ENCODE assay signal across 10 cellular contexts in genomic region chrX:10017866-10018265, GRCh38. TPM values are rescaled to one million over a fixed set of nuclear protein-coding genes. Genes with fewer than 3 reads are reported as not detected.
DNase-seq lines count a peak whose midpoint lies in the region; ATAC-seq and TF ChIP-seq lines count a peak whose summit lies in the region.
"Had no signal": no experiment of that assay in that cellular context is flagged by ENCODE, and none has a peak within 500 bp of the region (broad histone marks: within the 10 kb centered on the region; RNA-seq: fewer than 3 reads in every experiment).

No MANE protein-coding gene starts in this region.

- H3K36me3 Mint-ChIP-seq in Calu3 (ENCODE audit: insufficient read depth, unreplicated experiment) (peaks cover 29% of the 10 kb centered on the region), naive B cell (no peaks in the 10 kb centered on the region)

- no peaks in the 10 kb centered on the region for H3K27me3 Mint-ChIP-seq in Calu3 (ENCODE audit: unreplicated experiment)
- no peaks in the 10 kb centered on the region for H3K27me3 Mint-ChIP-seq in naive B cell

- no peak for ATAC-seq in naive B cell (ENCODE audit: low read depth in 2 of 2)

- H3K4me3 ChIP-seq in cardiac fibroblast (replicated peaks in 1 of 2; ENCODE audit: low read depth in 2 of 2, low read length in 2 of 2): no peak overlapping the region

- H3K27ac Mint-ChIP-seq in Calu3 (ENCODE audit: unreplicated experiment): peak overlapping the region; percentile 37
- peak overlapping the region in 2 of 6 donors; percentile 7 to 14 for H3K27ac Mint-ChIP-seq in naive B cell

- no peaks in the 10 kb centered on the region for H3K9me3 Mint-ChIP-seq in Calu3 (ENCODE audit: low read depth, unreplicated experiment)
- H3K9me3 Mint-ChIP-seq in naive B cell: no peaks in the 10 kb centered on the region

- no TSS peak for BruUV-seq in Calu3 (replicated peaks; lab: Mats Ljungman, UMichigan)

- CTCF ChIA-PET in Calu3 (lab: Charles Lee): no interaction called here

- H3K4me3 Mint-ChIP-seq in Calu3 (ENCODE audit: low read depth, unreplicated experiment) (peak overlapping the region; percentile 75), naive B cell (peak overlapping the region; percentile 22 to 90 (median 50))

- TF ChIP-seq CTCF in Calu3 (IDR thresholded peaks at IDR 0.05; ENCODE audit: unreplicated experiment) (no peak), cardiac fibroblast (IDR thresholded peaks at IDR 0.05; ENCODE audit: low read depth, low read length) (no peak)

- H3K4me1 Mint-ChIP-seq in Calu3 (ENCODE audit: low read depth, unreplicated experiment) (peaks cover 31% of the 10 kb centered on the region), naive B cell (peaks cover 17 to 48% (median 21%) of the 10 kb centered on the region in 3 donors)

- intact Hi-C loops in Calu3 (cut with micrococcal nuclease; ENCODE audit: unreplicated experiment): loop anchor here (5.0 kb wide), 1 partner anchor 44 kb away; no protein-coding TSS in a partner anchor

- DNase-seq in Calu3 (peak; percentile 31), M059J (ENCODE audit: low read depth) (peak; percentile 93), cardiac fibroblast (ENCODE audit: low read depth in 2 of 2) (peak; percentile 69 to 83), naive B cell (no peak), SKM-1 (lab: John Stamatoyannopoulos, UW; ENCODE audit: unreplicated experiment) (no peak), iPS-NIHi7 (ENCODE audit: extremely low spot score) (no peak), occipital lobe (lab: John Stamatoyannopoulos, UW) (no peak), cerebellar nuclear complex (lab: John Stamatoyannopoulos, UW) (no peak)
- DNase-seq: NCI-H1436 treated with DMSO at 0.1 percent for 48 hours; stimulated activated CD4-positive, alpha-beta T cell treated with anti-CD3 and anti-CD28 coated beads, Interleukin-4, amount 100 ng/mL, for 1 hour had no signal

RNA-seq across cellular contexts. Expression of gene CLDN34, which starts 50.7 kb away (rescaled TPM):
- 0.38 and 0.39 TPM in 2 replicates for total RNA-seq in Calu3 (2022)
- not detected in 2 replicates for total RNA-seq in M059J (2014; rRNA removed; shearing (Covaris generic))
- not detected for polyA plus RNA-seq in naive B cell (ENCODE audit: low read depth in 6 of 6)
- 0.62 TPM for total RNA-seq in occipital lobe

Comparison
In these comparisons a context has a peak if more than half of its experiments do, and no peak if none do; other contexts are left out.
1. DNase-seq: peak in Calu3 (single experiment), M059J (single experiment) and cardiac fibroblast (2 of 2); none in naive B cell (single experiment), SKM-1 (single experiment), iPS-NIHi7 (single experiment), occipital lobe (single experiment) and cerebellar nuclear complex (0 of 2).